In the genomic region with DNA sequence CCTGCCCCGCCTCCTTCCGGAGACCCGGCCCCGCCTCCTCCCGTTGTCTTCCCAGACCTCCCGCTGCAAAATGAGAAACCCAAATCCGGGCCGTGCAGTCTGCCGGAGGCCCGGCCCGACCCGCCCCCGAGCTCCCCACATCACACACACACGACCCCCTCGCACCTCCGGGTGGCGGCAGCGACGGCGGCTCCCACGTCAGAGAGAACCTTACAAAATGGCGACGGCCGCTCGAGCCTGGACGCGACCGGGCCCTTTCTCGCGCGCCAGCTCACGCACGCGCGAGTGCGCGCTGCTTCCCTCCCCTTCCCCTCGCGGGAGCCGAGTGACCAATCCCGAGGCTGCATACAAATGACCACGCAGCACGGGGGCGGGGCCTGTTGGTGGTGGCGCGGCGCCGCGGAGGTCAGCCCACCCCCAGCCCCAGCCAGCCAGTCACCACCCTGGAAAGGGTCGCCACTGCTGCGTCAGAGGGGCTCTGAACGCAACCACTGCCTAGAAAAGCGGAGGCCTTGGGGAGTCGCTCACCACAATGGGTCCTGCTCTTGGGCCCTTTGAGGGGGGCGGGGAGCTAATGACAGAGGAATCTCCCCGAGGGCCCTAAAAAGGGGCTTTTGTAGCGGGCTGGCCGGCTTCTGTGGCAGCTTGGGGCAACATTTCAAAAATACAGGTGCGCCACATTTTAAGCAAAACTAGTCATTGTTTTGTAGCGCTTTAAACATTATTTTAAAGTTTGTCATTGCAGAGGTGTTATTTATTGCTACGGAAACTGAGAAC, we compare ENCODE assay signal across 1 cellular context.
TF ChIP-seq lines count a peak whose summit lies in the region.

A gene with protein sequence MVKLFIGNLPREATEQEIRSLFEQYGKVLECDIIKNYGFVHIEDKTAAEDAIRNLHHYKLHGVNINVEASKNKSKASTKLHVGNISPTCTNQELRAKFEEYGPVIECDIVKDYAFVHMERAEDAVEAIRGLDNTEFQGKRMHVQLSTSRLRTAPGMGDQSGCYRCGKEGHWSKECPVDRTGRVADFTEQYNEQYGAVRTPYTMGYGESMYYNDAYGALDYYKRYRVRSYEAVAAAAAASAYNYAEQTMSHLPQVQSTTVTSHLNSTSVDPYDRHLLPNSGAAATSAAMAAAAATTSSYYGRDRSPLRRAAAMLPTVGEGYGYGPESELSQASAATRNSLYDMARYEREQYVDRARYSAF (minus strand): TSS at position 289 of the 777 bp plus-strand sequence. CDS start 808 bp downstream, outside the sequence.

TF ChIP-seq in HepG2, 621 proteins besides CTCF, POLR2A, EP300 and RAD21 (continued from another document and continues in another):
- TF ChIP-seq TSC22D2 (CRISPR knock-in tag; IDR thresholded peaks at IDR 0.05; ENCODE audit: borderline replicate concordance) = no peak
- TF ChIP-seq ZNF256 (CRISPR knock-in tag; conservative IDR thresholded peaks at IDR 0.05) = no peak
- no peak for TF ChIP-seq ZNF737 (CRISPR knock-in tag; IDR thresholded peaks at IDR 0.05; ENCODE audit: borderline replicate concordance)
- TF ChIP-seq, protein P1, sequence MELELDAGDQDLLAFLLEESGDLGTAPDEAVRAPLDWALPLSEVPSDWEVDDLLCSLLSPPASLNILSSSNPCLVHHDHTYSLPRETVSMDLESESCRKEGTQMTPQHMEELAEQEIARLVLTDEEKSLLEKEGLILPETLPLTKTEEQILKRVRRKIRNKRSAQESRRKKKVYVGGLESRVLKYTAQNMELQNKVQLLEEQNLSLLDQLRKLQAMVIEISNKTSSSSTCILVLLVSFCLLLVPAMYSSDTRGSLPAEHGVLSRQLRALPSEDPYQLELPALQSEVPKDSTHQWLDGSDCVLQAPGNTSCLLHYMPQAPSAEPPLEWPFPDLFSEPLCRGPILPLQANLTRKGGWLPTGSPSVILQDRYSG (CRISPR knock-in tag; IDR thresholded peaks at IDR 0.05) = 0 out of 2 replicates have a peak, but pooled peaks have one; percentile 25
- TF ChIP-seq ZNF557 (CRISPR knock-in tag; IDR thresholded peaks at IDR 0.05) = no peak
- TF ChIP-seq, protein P2, sequence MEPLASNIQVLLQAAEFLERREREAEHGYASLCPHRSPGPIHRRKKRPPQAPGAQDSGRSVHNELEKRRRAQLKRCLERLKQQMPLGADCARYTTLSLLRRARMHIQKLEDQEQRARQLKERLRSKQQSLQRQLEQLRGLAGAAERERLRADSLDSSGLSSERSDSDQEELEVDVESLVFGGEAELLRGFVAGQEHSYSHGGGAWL (CRISPR knock-in tag; IDR thresholded peaks at IDR 0.05) = peak; percentile 55; the same call in 1 of the 2 replicates
- TF ChIP-seq ZMYM4 (CRISPR knock-in tag; IDR thresholded peaks at IDR 0.05) = peak; percentile 88
- TF ChIP-seq ZNF432 (CRISPR knock-in tag; IDR thresholded peaks at IDR 0.05; ENCODE audit: borderline replicate concordance) = no peak
- TF ChIP-seq, protein P3, sequence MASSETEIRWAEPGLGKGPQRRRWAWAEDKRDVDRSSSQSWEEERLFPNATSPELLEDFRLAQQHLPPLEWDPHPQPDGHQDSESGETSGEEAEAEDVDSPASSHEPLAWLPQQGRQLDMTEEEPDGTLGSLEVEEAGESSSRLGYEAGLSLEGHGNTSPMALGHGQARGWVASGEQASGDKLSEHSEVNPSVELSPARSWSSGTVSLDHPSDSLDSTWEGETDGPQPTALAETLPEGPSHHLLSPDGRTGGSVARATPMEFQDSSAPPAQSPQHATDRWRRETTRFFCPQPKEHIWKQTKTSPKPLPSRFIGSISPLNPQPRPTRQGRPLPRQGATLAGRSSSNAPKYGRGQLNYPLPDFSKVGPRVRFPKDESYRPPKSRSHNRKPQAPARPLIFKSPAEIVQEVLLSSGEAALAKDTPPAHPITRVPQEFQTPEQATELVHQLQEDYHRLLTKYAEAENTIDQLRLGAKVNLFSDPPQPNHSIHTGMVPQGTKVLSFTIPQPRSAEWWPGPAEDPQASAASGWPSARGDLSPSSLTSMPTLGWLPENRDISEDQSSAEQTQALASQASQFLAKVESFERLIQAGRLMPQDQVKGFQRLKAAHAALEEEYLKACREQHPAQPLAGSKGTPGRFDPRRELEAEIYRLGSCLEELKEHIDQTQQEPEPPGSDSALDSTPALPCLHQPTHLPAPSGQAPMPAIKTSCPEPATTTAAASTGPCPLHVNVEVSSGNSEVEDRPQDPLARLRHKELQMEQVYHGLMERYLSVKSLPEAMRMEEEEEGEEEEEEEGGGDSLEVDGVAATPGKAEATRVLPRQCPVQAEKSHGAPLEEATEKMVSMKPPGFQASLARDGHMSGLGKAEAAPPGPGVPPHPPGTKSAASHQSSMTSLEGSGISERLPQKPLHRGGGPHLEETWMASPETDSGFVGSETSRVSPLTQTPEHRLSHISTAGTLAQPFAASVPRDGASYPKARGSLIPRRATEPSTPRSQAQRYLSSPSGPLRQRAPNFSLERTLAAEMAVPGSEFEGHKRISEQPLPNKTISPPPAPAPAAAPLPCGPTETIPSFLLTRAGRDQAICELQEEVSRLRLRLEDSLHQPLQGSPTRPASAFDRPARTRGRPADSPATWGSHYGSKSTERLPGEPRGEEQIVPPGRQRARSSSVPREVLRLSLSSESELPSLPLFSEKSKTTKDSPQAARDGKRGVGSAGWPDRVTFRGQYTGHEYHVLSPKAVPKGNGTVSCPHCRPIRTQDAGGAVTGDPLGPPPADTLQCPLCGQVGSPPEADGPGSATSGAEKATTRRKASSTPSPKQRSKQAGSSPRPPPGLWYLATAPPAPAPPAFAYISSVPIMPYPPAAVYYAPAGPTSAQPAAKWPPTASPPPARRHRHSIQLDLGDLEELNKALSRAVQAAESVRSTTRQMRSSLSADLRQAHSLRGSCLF (CRISPR knock-in tag; IDR thresholded peaks at IDR 0.05; ENCODE audit: borderline replicate concordance) = no peak
- no peak for TF ChIP-seq ZNF24 (IDR thresholded peaks at IDR 0.05)
- no peak for TF ChIP-seq ARNT (IDR thresholded peaks at IDR 0.05)
- TF ChIP-seq ZNF674 (CRISPR knock-in tag; IDR thresholded peaks at IDR 0.05; ENCODE audit: low read depth) = 0 out of 2 replicates have a peak, but pooled peaks have one; percentile 53
- TF ChIP-seq CEBPG (CRISPR knock-in tag; IDR thresholded peaks at IDR 0.05) = no peak
- TF ChIP-seq SIN3A (IDR thresholded peaks at IDR 0.05; ENCODE audit: borderline replicate concordance, low read depth, low read length) = peak; percentile 42; the same call in 1 of the 2 replicates
- no peak; the same call in 1 of the 2 replicates for TF ChIP-seq ZNF143 (CRISPR knock-in tag; IDR thresholded peaks at IDR 0.05)
- TF ChIP-seq ZKSCAN8 (CRISPR knock-in tag; IDR thresholded peaks at IDR 0.05; ENCODE audit: borderline replicate concordance) = no peak
- TF ChIP-seq MATR3 (CRISPR knock-in tag; IDR thresholded peaks at IDR 0.05) = no peak
- no peak for TF ChIP-seq ZNF747 (CRISPR knock-in tag; IDR thresholded peaks at IDR 0.05; ENCODE audit: borderline replicate concordance)
- peak; percentile 75; the same call in 1 of the 2 replicates for TF ChIP-seq ZFP36L1 (CRISPR knock-in tag; IDR thresholded peaks at IDR 0.05)
- TF ChIP-seq ZNF44 (CRISPR knock-in tag; IDR thresholded peaks at IDR 0.05) = peak; percentile 61; the same call in 1 of the 2 replicates
- no peak for TF ChIP-seq CENPT (CRISPR knock-in tag; IDR thresholded peaks at IDR 0.05; ENCODE audit: low read depth)
- no peak for TF ChIP-seq BRCA1 (CRISPR knock-in tag; IDR thresholded peaks at IDR 0.05)
- TF ChIP-seq KAT7 (CRISPR knock-in tag; IDR thresholded peaks at IDR 0.05; ENCODE audit: borderline replicate concordance) = peak; percentile 22; the same call in 1 of the 2 replicates
- TF ChIP-seq, protein P4, sequence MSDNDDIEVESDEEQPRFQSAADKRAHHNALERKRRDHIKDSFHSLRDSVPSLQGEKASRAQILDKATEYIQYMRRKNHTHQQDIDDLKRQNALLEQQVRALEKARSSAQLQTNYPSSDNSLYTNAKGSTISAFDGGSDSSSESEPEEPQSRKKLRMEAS (IDR thresholded peaks at IDR 0.05) = peak; percentile 90
- no peak for TF ChIP-seq MBD4 (IDR thresholded peaks at IDR 0.05; ENCODE audit: borderline replicate concordance, low read length)
- TF ChIP-seq HCFC1 (IDR thresholded peaks at IDR 0.05; ENCODE audit: low read depth, low read length) = no peak; the same call in 1 of the 2 replicates
- no peak for TF ChIP-seq ZFP62 (CRISPR knock-in tag; IDR thresholded peaks at IDR 0.05)
- TF ChIP-seq MIER2 (CRISPR knock-in tag; IDR thresholded peaks at IDR 0.05) = no peak
- TF ChIP-seq, protein P5, sequence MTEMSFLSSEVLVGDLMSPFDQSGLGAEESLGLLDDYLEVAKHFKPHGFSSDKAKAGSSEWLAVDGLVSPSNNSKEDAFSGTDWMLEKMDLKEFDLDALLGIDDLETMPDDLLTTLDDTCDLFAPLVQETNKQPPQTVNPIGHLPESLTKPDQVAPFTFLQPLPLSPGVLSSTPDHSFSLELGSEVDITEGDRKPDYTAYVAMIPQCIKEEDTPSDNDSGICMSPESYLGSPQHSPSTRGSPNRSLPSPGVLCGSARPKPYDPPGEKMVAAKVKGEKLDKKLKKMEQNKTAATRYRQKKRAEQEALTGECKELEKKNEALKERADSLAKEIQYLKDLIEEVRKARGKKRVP (CRISPR knock-in tag; IDR thresholded peaks at IDR 0.05) = 0 out of 4 replicates have a peak, but pooled peaks of 1 of the 2 experiments have one; percentile 45
- peak; percentile 37; the same call in 1 of the 2 replicates for TF ChIP-seq ETV5 (CRISPR knock-in tag; IDR thresholded peaks at IDR 0.05; ENCODE audit: borderline replicate concordance)
- 0 out of 2 replicates have a peak, but pooled peaks have one; percentile 30 for TF ChIP-seq CAMTA2 (CRISPR knock-in tag; IDR thresholded peaks at IDR 0.05; ENCODE audit: borderline replicate concordance)
- TF ChIP-seq, protein P6, sequence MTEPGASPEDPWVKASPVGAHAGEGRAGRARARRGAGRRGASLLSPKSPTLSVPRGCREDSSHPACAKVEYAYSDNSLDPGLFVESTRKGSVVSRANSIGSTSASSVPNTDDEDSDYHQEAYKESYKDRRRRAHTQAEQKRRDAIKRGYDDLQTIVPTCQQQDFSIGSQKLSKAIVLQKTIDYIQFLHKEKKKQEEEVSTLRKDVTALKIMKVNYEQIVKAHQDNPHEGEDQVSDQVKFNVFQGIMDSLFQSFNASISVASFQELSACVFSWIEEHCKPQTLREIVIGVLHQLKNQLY (CRISPR knock-in tag; IDR thresholded peaks at IDR 0.05) = no peak
- TF ChIP-seq KDM5B (CRISPR knock-in tag; IDR thresholded peaks at IDR 0.05; ENCODE audit: borderline replicate concordance) = peak; percentile 64; the same call in 1 of the 2 replicates
- 0 out of 2 replicates have a peak, but pooled peaks have one; percentile 38 for TF ChIP-seq ZSCAN20 (CRISPR knock-in tag; IDR thresholded peaks at IDR 0.05; ENCODE audit: borderline replicate concordance)
- TF ChIP-seq ZNF329 (CRISPR knock-in tag; IDR thresholded peaks at IDR 0.05; ENCODE audit: low read depth) = no peak
- TF ChIP-seq ZFP1 (CRISPR knock-in tag; IDR thresholded peaks at IDR 0.05) = no peak
- TF ChIP-seq, protein P7, sequence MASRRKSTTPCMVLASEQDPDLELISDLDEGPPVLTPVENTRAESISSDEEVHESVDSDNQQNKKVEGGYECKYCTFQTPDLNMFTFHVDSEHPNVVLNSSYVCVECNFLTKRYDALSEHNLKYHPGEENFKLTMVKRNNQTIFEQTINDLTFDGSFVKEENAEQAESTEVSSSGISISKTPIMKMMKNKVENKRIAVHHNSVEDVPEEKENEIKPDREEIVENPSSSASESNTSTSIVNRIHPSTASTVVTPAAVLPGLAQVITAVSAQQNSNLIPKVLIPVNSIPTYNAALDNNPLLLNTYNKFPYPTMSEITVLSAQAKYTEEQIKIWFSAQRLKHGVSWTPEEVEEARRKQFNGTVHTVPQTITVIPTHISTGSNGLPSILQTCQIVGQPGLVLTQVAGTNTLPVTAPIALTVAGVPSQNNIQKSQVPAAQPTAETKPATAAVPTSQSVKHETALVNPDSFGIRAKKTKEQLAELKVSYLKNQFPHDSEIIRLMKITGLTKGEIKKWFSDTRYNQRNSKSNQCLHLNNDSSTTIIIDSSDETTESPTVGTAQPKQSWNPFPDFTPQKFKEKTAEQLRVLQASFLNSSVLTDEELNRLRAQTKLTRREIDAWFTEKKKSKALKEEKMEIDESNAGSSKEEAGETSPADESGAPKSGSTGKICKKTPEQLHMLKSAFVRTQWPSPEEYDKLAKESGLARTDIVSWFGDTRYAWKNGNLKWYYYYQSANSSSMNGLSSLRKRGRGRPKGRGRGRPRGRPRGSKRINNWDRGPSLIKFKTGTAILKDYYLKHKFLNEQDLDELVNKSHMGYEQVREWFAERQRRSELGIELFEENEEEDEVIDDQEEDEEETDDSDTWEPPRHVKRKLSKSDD (CRISPR knock-in tag; IDR thresholded peaks at IDR 0.05; ENCODE audit: low read depth) = peak; percentile 9
- TF ChIP-seq ZZZ3 (CRISPR knock-in tag; IDR thresholded peaks at IDR 0.05; ENCODE audit: borderline replicate concordance) = no peak
- no peak; the same call in 1 of the 2 replicates for TF ChIP-seq ETV6 (CRISPR knock-in tag; conservative IDR thresholded peaks at IDR 0.05)
- no peak for TF ChIP-seq NPAS2 (CRISPR knock-in tag; IDR thresholded peaks at IDR 0.05; ENCODE audit: borderline replicate concordance)
- TF ChIP-seq ZNF615 (CRISPR knock-in tag; IDR thresholded peaks at IDR 0.05; ENCODE audit: borderline replicate concordance) = no peak
- TF ChIP-seq, protein P8, sequence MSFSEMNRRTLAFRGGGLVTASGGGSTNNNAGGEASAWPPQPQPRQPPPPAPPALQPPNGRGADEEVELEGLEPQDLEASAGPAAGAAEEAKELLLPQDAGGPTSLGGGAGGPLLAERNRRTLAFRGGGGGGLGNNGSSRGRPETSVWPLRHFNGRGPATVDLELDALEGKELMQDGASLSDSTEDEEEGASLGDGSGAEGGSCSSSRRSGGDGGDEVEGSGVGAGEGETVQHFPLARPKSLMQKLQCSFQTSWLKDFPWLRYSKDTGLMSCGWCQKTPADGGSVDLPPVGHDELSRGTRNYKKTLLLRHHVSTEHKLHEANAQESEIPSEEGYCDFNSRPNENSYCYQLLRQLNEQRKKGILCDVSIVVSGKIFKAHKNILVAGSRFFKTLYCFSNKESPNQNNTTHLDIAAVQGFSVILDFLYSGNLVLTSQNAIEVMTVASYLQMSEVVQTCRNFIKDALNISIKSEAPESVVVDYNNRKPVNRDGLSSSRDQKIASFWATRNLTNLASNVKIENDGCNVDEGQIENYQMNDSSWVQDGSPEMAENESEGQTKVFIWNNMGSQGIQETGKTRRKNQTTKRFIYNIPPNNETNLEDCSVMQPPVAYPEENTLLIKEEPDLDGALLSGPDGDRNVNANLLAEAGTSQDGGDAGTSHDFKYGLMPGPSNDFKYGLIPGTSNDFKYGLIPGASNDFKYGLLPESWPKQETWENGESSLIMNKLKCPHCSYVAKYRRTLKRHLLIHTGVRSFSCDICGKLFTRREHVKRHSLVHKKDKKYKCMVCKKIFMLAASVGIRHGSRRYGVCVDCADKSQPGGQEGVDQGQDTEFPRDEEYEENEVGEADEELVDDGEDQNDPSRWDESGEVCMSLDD (CRISPR knock-in tag; IDR thresholded peaks at IDR 0.05; ENCODE audit: borderline replicate concordance) = peak; percentile 56; the same call in 1 of the 2 replicates
- TF ChIP-seq, protein P9, sequence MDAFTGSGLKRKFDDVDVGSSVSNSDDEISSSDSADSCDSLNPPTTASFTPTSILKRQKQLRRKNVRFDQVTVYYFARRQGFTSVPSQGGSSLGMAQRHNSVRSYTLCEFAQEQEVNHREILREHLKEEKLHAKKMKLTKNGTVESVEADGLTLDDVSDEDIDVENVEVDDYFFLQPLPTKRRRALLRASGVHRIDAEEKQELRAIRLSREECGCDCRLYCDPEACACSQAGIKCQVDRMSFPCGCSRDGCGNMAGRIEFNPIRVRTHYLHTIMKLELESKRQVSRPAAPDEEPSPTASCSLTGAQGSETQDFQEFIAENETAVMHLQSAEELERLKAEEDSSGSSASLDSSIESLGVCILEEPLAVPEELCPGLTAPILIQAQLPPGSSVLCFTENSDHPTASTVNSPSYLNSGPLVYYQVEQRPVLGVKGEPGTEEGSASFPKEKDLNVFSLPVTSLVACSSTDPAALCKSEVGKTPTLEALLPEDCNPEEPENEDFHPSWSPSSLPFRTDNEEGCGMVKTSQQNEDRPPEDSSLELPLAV (CRISPR knock-in tag; conservative IDR thresholded peaks at IDR 0.05; ENCODE audit: low read depth) = no peak
- TF ChIP-seq ZNF530 (CRISPR knock-in tag; IDR thresholded peaks at IDR 0.05; ENCODE audit: low read depth) = no peak
- TF ChIP-seq NFE2 (CRISPR knock-in tag; IDR thresholded peaks at IDR 0.05) = no peak
